In genomic region chr15:67080900-67081431, GRCh38 we compare ENCODE assay signal across 8 cellular contexts. TPM values are rescaled to one million over a fixed set of nuclear protein-coding genes. Genes with fewer than 3 reads are reported as not detected.
DNase-seq lines count a peak whose midpoint lies in the region; ATAC-seq, FAIRE-seq and TF ChIP-seq lines count a peak whose summit lies in the region.

No MANE protein-coding gene starts in this region.

- H3K9me3 ChIP-seq in skeletal muscle satellite cell (replicated peaks; ENCODE audit: low read length): no peaks in the 10 kb centered on the region

- H3K4me1 ChIP-seq in skeletal muscle satellite cell (ENCODE audit: control insufficient read depth, insufficient read depth, low read length): peaks cover 64% of the 10 kb centered on the region

- H3K9ac ChIP-seq in skeletal muscle satellite cell (ENCODE audit: low read depth, low read length): peak overlapping the region; percentile 82

- H3K4me3 Mint-ChIP-seq in activated T-cell treated with anti-CD3 and anti-CD28 coated beads, Interleukin-2, amount 50 U/mL, for 72 hours: peak overlapping the region; percentile 44

- peak overlapping the region; percentile 52 for H3K27ac Mint-ChIP-seq in activated T-cell treated with anti-CD3 and anti-CD28 coated beads, Interleukin-2, amount 50 U/mL, for 72 hours

- H3K36me3 ChIP-seq in skeletal muscle satellite cell (ENCODE audit: insufficient read depth, low read length): peaks cover 38% of the 10 kb centered on the region

- ATAC-seq in HG02571 (IDR thresholded peaks at IDR 0.05; ENCODE audit: unreplicated experiment) (peak; percentile 43), Right ventricle myocardium superior (ENCODE audit: poor library complexity) (peak; percentile 40)
- peak; percentile 59 to 62 for ATAC-seq in activated T-cell treated with anti-CD3 and anti-CD28 coated beads, Interleukin-2, amount 50 U/mL, for 72 hours (replicated peaks in 1 of 2)

- no peaks in the 10 kb centered on the region for H3K27me3 Mint-ChIP-seq in activated T-cell treated with anti-CD3 and anti-CD28 coated beads, Interleukin-2, amount 50 U/mL, for 72 hours (ENCODE audit: low read depth)

- peaks cover 5 to 9% of the 10 kb centered on the region in 2 donors for H3K36me3 Mint-ChIP-seq in activated T-cell treated with anti-CD3 and anti-CD28 coated beads, Interleukin-2, amount 50 U/mL, for 72 hours (ENCODE audit: insufficient read depth in 2 of 2)

- H3K9me3 Mint-ChIP-seq in activated T-cell treated with anti-CD3 and anti-CD28 coated beads, Interleukin-2, amount 50 U/mL, for 72 hours: peaks cover 0 to 2% of the 10 kb centered on the region in 2 donors

- peak overlapping the region; percentile 40 for H3K4me3 ChIP-seq in skeletal muscle satellite cell (ENCODE audit: low read length)

- FAIRE-seq in GM12892 (lab: Jason Lieb, UNC): peak; percentile 90

- H3K4me2 ChIP-seq in skeletal muscle satellite cell (ENCODE audit: low read length): peak overlapping the region; percentile 72

- no peak for DNase-seq in GM12892 (ENCODE audit: insufficient read length)
- peak; percentile 88 to 93 for DNase-seq in NOMO-1 (lab: John Stamatoyannopoulos, UW; ENCODE audit: unreplicated experiment in 2 of 2)
- peak; percentile 78 to 85 for DNase-seq in activated T-cell treated with anti-CD3 and anti-CD28 coated beads, Interleukin-2, amount 50 U/mL, for 72 hours
- peak; percentile 52 for DNase-seq in Right ventricle myocardium superior
- no peak for DNase-seq in COLO668 (lab: John Stamatoyannopoulos, UW; ENCODE audit: unreplicated experiment)
- no peak for DNase-seq in NCI-H345 treated with DMSO at 0.1 percent for 48 hours (lab: John Stamatoyannopoulos, UW; ENCODE audit: unreplicated experiment)

- H3K27me3 ChIP-seq in skeletal muscle satellite cell (ENCODE audit: control insufficient read depth, insufficient read depth, low read length): no peaks in the 10 kb centered on the region

- intact Hi-C loops in Right ventricle myocardium superior (cut with DNase I): no loop called here

- peak; percentile 15 for TF ChIP-seq POLR2A in GM12892 (IDR thresholded peaks at IDR 0.05; ENCODE audit: low read depth, low read length)

- peaks cover 99% of the 10 kb centered on the region for H3K4me1 Mint-ChIP-seq in activated T-cell treated with anti-CD3 and anti-CD28 coated beads, Interleukin-2, amount 50 U/mL, for 72 hours (ENCODE audit: low read depth)

RNA-seq across cellular contexts. Expression of gene SMAD3, which starts 15.6 kb away (rescaled TPM):
- 20.6 TPM for polyA plus RNA-seq in GM12892 (2012; ENCODE audit: missing spikeins)
- total RNA-seq in activated T-cell treated with anti-CD3 and anti-CD28 coated beads, Interleukin-2, amount 50 U/mL, for 72 hours: 10 to 100 TPM; 47.4 to 68.9 TPM
- 17.3 TPM for total RNA-seq in Right ventricle myocardium superior
- 18.3 and 32.1 TPM in 2 replicates for total RNA-seq in skeletal muscle satellite cell (2012; rRNA removed)

Comparison
In these comparisons a context has a peak if more than half of its experiments do, and no peak if none do; other contexts are left out.
1. DNase-seq: peak in NOMO-1 (2 of 2), activated T-cell treated with anti-CD3 and anti-CD28 coated beads, Interleukin-2, amount 50 U/mL, for 72 hours (2 of 2) and Right ventricle myocardium superior (single experiment); none in GM12892 (single experiment), COLO668 (single experiment) and NCI-H345 treated with DMSO at 0.1 percent for 48 hours (single experiment).
2. Peak in every context shown above with its lines, with median percentiles within 50 percentile points of each other: ATAC-seq.